1 cellular context compared by ENCODE assay signal in genomic region chr10:121516483-121516882, GRCh38.
TF ChIP-seq lines count a peak whose summit lies in the region.

No MANE protein-coding gene starts in this region.

TF ChIP-seq in GM23338, 12 proteins besides CTCF, POLR2A, EP300 and RAD21 (continued from another document):
- TF ChIP-seq REST (IDR thresholded peaks at IDR 0.05; ENCODE audit: unreplicated experiment), result no peak
